1 cellular context compared by ENCODE assay signal in the genomic region with DNA sequence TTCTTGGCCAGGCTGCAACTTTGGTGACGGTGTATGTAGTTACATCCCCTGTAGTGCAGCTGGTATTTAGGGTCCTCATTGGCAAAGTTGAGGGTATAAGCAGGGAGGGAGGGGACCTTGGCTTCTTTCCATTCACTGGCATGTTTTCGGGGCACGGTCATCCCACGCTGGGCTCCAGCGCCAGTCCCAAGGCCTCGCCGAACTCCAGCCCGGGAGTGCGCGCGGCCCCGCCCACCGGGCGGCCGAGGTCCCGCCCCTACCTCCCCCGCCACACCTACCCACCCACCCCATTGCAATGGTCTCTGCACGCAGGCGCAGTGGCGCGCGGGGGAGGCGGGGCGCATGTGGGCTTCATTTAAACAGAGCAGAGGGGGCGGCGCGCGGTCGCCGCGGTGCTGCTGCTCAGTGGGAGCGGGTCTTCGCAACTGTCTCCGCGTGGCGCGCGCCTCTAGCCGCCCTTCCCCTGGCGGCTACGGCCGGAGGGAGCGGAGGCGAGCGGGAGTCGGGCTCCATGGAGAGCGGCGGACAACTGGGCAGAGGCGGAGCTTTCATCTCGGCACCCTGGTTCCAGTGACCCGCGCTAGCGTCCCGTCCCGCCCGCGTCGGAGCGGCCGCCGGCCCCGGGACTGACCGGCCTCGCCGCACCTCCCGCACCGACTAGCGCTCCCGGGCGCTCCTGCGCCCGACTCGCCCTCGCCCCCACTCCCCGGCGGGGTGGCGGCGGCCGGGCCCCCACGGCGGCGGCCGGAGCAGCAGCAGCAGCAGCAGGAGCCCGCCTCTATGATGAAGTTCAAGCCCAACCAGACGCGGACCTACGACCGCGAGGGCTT.
TF ChIP-seq lines count a peak whose summit lies in the region.

A gene (plus strand): TSS at position 383 of the 830 bp plus-strand sequence. CDS start 398 bp downstream, at position 781.

TF ChIP-seq in K562, 482 proteins besides CTCF, POLR2A, EP300 and RAD21 (continued from another document):
- TF ChIP-seq, protein P1, sequence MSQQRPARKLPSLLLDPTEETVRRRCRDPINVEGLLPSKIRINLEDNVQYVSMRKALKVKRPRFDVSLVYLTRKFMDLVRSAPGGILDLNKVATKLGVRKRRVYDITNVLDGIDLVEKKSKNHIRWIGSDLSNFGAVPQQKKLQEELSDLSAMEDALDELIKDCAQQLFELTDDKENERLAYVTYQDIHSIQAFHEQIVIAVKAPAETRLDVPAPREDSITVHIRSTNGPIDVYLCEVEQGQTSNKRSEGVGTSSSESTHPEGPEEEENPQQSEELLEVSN (IDR thresholded peaks at IDR 0.05; ENCODE audit: borderline replicate concordance in 1 of 2, extremely low read depth in 1 of 2, insufficient read depth in 1 of 2, insufficient read length in 1 of 2, low read depth in 1 of 2, low read length in 1 of 2, poor library complexity in 1 of 2, severe bottlenecking in 1 of 2), result peak in 1 of 2 experiments; percentile 76
- 0 out of 2 replicates have a peak, but pooled peaks have one; percentile 35 for TF ChIP-seq ARID1B (IDR thresholded peaks at IDR 0.05)
- TF ChIP-seq PML (IDR thresholded peaks at IDR 0.05; ENCODE audit: low read length), result peak; percentile 14; the same call in 1 of the 2 replicates
- TF ChIP-seq RNF2 (IDR thresholded peaks at IDR 0.05), result 0 out of 2 replicates have a peak, but pooled peaks have one; percentile 39
- peak; percentile 58; the same call in 1 of the 2 replicates for TF ChIP-seq PHF8 (IDR thresholded peaks at IDR 0.05; ENCODE audit: borderline replicate concordance, low read length)
- TF ChIP-seq NRF1 (conservative IDR thresholded peaks at IDR 0.05 in 1 of 2, IDR thresholded peaks at IDR 0.05 in 1 of 2), result peak; percentile 90 to 91
- TF ChIP-seq, protein P2, sequence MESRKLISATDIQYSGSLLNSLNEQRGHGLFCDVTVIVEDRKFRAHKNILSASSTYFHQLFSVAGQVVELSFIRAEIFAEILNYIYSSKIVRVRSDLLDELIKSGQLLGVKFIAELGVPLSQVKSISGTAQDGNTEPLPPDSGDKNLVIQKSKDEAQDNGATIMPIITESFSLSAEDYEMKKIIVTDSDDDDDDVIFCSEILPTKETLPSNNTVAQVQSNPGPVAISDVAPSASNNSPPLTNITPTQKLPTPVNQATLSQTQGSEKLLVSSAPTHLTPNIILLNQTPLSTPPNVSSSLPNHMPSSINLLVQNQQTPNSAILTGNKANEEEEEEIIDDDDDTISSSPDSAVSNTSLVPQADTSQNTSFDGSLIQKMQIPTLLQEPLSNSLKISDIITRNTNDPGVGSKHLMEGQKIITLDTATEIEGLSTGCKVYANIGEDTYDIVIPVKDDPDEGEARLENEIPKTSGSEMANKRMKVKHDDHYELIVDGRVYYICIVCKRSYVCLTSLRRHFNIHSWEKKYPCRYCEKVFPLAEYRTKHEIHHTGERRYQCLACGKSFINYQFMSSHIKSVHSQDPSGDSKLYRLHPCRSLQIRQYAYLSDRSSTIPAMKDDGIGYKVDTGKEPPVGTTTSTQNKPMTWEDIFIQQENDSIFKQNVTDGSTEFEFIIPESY (CRISPR knock-in tag; IDR thresholded peaks at IDR 0.05), result 0 out of 2 replicates have a peak, but pooled peaks have one; percentile 34
- peak; percentile 44 for TF ChIP-seq RBM22 (IDR thresholded peaks at IDR 0.05; ENCODE audit: low read depth, low read length, poor library complexity, severe bottlenecking)
- TF ChIP-seq NR2C2 (CRISPR knock-in tag; IDR thresholded peaks at IDR 0.05), result 0 out of 2 replicates have a peak, but pooled peaks have one; percentile 35
- peak; percentile 29; the same call in 1 of the 2 replicates for TF ChIP-seq NR2C2 (tag; IDR thresholded peaks at IDR 0.05)
- TF ChIP-seq L3MBTL2 (IDR thresholded peaks at IDR 0.05), result peak; percentile 58
